ENCODE assay signal across 8 cellular contexts in genomic region chr10:132575320-132576201, GRCh38. TPM values are rescaled to one million over a fixed set of nuclear protein-coding genes. Genes with fewer than 3 reads are reported as not detected.
DNase-seq lines count a peak whose midpoint lies in the region; ATAC-seq, FAIRE-seq and TF ChIP-seq lines count a peak whose summit lies in the region.

No MANE protein-coding gene starts in this region.

- no peak overlapping the region for H3K4me3 ChIP-seq in A549
- no peak overlapping the region for H3K4me3 ChIP-seq in esophagus squamous epithelium
- peak overlapping the region; percentile 53 for H3K4me3 ChIP-seq in osteoblast (ENCODE audit: insufficient read depth, low read length)

- H3K79me2 ChIP-seq in osteoblast (ENCODE audit: insufficient read depth, low read length), result peaks cover 55% of the 10 kb centered on the region

- intact Hi-C loops in esophagus squamous epithelium (cut with DNase I), result no loop called here

- no peak for FAIRE-seq in A549 (lab: Jason Lieb, UNC)

- TF ChIP-seq POLR2A in A549 (IDR thresholded peaks at IDR 0.05; ENCODE audit: low read length) (no peak), esophagus squamous epithelium (IDR thresholded peaks at IDR 0.05) (no peak)

- peak; percentile 3 to 59; a peak in 3 of 6 replicates for ATAC-seq in A549
- ATAC-seq in GM18499 (IDR thresholded peaks at IDR 0.05; ENCODE audit: insufficient read depth, unreplicated experiment), result peak; percentile 34
- ATAC-seq in HG02885 (IDR thresholded peaks at IDR 0.05; ENCODE audit: poor library complexity, unreplicated experiment), result peak; percentile 43

- TF ChIP-seq EP300 in A549 (IDR thresholded peaks at IDR 0.05), result no peak

- no peaks in the 10 kb centered on the region for H3K9me3 ChIP-seq in A549
- H3K9me3 ChIP-seq in esophagus squamous epithelium, result no peaks in the 10 kb centered on the region
- H3K9me3 ChIP-seq in osteoblast (ENCODE audit: low read depth, low read length), result no peaks in the 10 kb centered on the region

- peaks cover 82% of the 10 kb centered on the region for H4K20me1 ChIP-seq in osteoblast (ENCODE audit: insufficient read depth, low read length)

- H3K36me3 ChIP-seq in esophagus squamous epithelium, result peaks cover 0 to 4% (median 0%) of the 10 kb centered on the region in 3 donors
- H3K36me3 ChIP-seq in osteoblast (ENCODE audit: insufficient read depth, low read length), result no peaks in the 10 kb centered on the region

- H3K4me2 ChIP-seq in A549 (peak overlapping the region; percentile 57), osteoblast (ENCODE audit: insufficient read depth, low read length) (peak overlapping the region; percentile 76)

- H3K27me3 ChIP-seq in esophagus squamous epithelium, result no peaks in the 10 kb centered on the region
- no peaks in the 10 kb centered on the region for H3K27me3 ChIP-seq in osteoblast (ENCODE audit: insufficient read depth, low read length)

- TF ChIP-seq RAD21 in A549 (conservative IDR thresholded peaks at IDR 0.05 in 1 of 2, IDR thresholded peaks at IDR 0.05 in 1 of 2), result no peak

- CTCF ChIA-PET in A549 (lab: Yijun Ruan, JAX), result interaction anchor here (0.5 to 8.4 kb wide), 7 partner anchors 66 to 224 kb away, joined by 3 to 133 read pairs (median 4); no protein-coding TSS in a partner anchor

- TF ChIP-seq CTCF in A549 (IDR thresholded peaks at IDR 0.05) (no peak), esophagus squamous epithelium (IDR thresholded peaks at IDR 0.05) (no peak), osteoblast (IDR thresholded peaks at IDR 0.05; ENCODE audit: extremely low read depth, low read depth, low read length) (no peak)

- H2AFZ ChIP-seq in osteoblast (ENCODE audit: low read length), result no peak overlapping the region

- 25% methylated on average over 20 of the region's 21 CpGs for WGBS in A549 (ENCODE audit: missing lambda C conversion rate)
- WGBS in esophagus squamous epithelium, 2 donors, result 16 to 20% methylated on average over 12 to 18 of the region's 21 CpGs

- H3K27ac ChIP-seq in A549 (peak overlapping the region in 1 of 2 experiments; percentile 65; a peak in 3 of 6 replicates), esophagus squamous epithelium (peak overlapping the region; percentile 9 to 53 (median 24)), osteoblast (ENCODE audit: low read depth, low read length) (peak overlapping the region; percentile 74)

- POLR2A ChIA-PET in A549 (lab: Yijun Ruan, JAX), result no interaction called here

- peaks cover 49% of the 10 kb centered on the region for H3K4me1 ChIP-seq in A549
- peaks cover 36 to 73% (median 38%) of the 10 kb centered on the region in 3 donors for H3K4me1 ChIP-seq in esophagus squamous epithelium
- peaks cover 33% of the 10 kb centered on the region for H3K4me1 ChIP-seq in osteoblast (ENCODE audit: insufficient read depth, low read length)

- DNase-seq in A549 (ENCODE audit: low read depth in 1 of 2, low spot score in 1 of 2) (peak in 1 of 2 experiments; percentile 48), SIG-M5 (lab: John Stamatoyannopoulos, UW) (peak; percentile 91), esophagus squamous epithelium (lab: John Stamatoyannopoulos, UW) (no peak), osteoblast (ENCODE audit: insufficient read length, low spot score, missing footprints) (peak; percentile 97), NCI-H1092 treated with DMSO at 0.1 percent for 48 hours (lab: John Stamatoyannopoulos, UW) (no peak), NCI-H526 (lab: John Stamatoyannopoulos, UW) (no peak)

TF ChIP-seq in A549, 52 proteins besides CTCF, POLR2A, EP300 and RAD21:
- no peak for TF ChIP-seq ZFP36 (IDR thresholded peaks at IDR 0.05; ENCODE audit: borderline replicate concordance, partially characterized antibody)
- TF ChIP-seq ZSCAN20 (CRISPR knock-in tag; IDR thresholded peaks at IDR 0.05), result no peak
- TF ChIP-seq TFCP2L1 (CRISPR knock-in tag; IDR thresholded peaks at IDR 0.05), result no peak
- TF ChIP-seq SREBF2 (IDR thresholded peaks at IDR 0.05), result no peak
- 0 out of 2 replicates have a peak, but pooled peaks have one; percentile 8 for TF ChIP-seq MAX (IDR thresholded peaks at IDR 0.05)
- TF ChIP-seq EHMT2 (IDR thresholded peaks at IDR 0.05; ENCODE audit: low read depth), result no peak
- TF ChIP-seq USF2 (IDR thresholded peaks at IDR 0.05), result no peak
- TF ChIP-seq HMGXB4 (CRISPR knock-in tag; IDR thresholded peaks at IDR 0.05; ENCODE audit: borderline replicate concordance), result no peak
- TF ChIP-seq POLR2AphosphoS2 (conservative IDR thresholded peaks at IDR 0.05; ENCODE audit: low read length), result no peak

RNA-seq across cellular contexts. Expression of gene INPP5A, which starts 38.0 kb away (rescaled TPM):
- polyA plus RNA-seq in A549 (2011; rRNA removed), result 12.0 and 13.7 TPM in 2 replicates
- 10.7 and 11.9 TPM in 2 replicates for polyA plus RNA-seq in A549 (2012; cell fraction: cytosol; rRNA removed)
- 7.8 and 8.6 TPM in 2 replicates for polyA plus RNA-seq in A549 (2012; cell fraction: nucleus; rRNA removed)
- 11.5 to 15.1 TPM (median 12.3 TPM) in 3 replicates for polyA plus RNA-seq in A549 (2017; fragmentation: RNase III; extraction: RNeasy Plus Mini Kit Qiagen cat#74134 plus additional on column Dnase treatment)
- polyA minus RNA-seq in A549 (2011; rRNA and poly(A)+ RNA removed), result 12.6 and 19.2 TPM in 2 replicates
- total RNA-seq in esophagus squamous epithelium, result 10 to 100 TPM; 16.9 to 58.2 (median 29.5) TPM
- total RNA-seq in osteoblast, result 20.9 and 22.8 TPM in 2 replicates

Comparison
In these comparisons a context has a peak if more than half of its experiments do, and no peak if none do; other contexts are left out.
1. DNase-seq: peak in SIG-M5 (single experiment) and osteoblast (single experiment); none in esophagus squamous epithelium (single experiment), NCI-H1092 treated with DMSO at 0.1 percent for 48 hours (single experiment) and NCI-H526 (0 of 2).
2. Peak in every context shown above with its lines, with median percentiles within 50 percentile points of each other: ATAC-seq.